In genomic region chr1:184854456-184855180, GRCh38 we compare ENCODE assay signal across 13 cellular contexts.
DNase-seq lines count a peak whose midpoint lies in the region; TF ChIP-seq lines count a peak whose summit lies in the region.
"Had no signal": no experiment of that assay in that cellular context is flagged by ENCODE, and none has a peak within 500 bp of the region (broad histone marks: within the 10 kb centered on the region; RNA-seq: fewer than 3 reads in every experiment).

No MANE protein-coding gene starts in this region.

- no peak overlapping the region for H3K4me3 Mint-ChIP-seq in activated naive CD4-positive, alpha-beta T cell treated with anti-CD3 and anti-CD28 coated beads for 36 hours
- H3K4me3 Mint-ChIP-seq: activated T-helper 1 cell treated with anti-CD3 and anti-CD28 coated beads, Interleukin-12 subunit alpha, Interleukin-12 subunit beta, Interleukin-2, Interleukin-4 antibody, amounts not matched to agents 30 ng/mL and 10 ng/mL and 1 ng/mL, durations not matched to agents 14 hours and 24 hours and 36 hours; B cell had no signal

- H3K36me3 Mint-ChIP-seq in activated naive CD4-positive, alpha-beta T cell treated with anti-CD3 and anti-CD28 coated beads for 36 hours (ENCODE audit: low read depth), result no peaks in the 10 kb centered on the region

- peak; percentile 29 for DNase-seq in AG08396 (ENCODE audit: low spot score)
- peak in 1 of 2 experiments; percentile 37 for DNase-seq in HL-60 (ENCODE audit: low read depth in 1 of 2, low spot score in 1 of 2)
- peak; percentile 44 for DNase-seq in SIG-M5 (lab: John Stamatoyannopoulos, UW)
- DNase-seq in foreskin fibroblast, result peak; percentile 53 to 74
- DNase-seq in activated naive CD4-positive, alpha-beta T cell treated with anti-CD3 and anti-CD28 coated beads for 36 hours, result no peak
- no peak for DNase-seq in WERI-Rb-1
- DNase-seq in SJCRH30, result no peak
- DNase-seq in testis, result no peak
- DNase-seq: NK-92 treated with Interleukin-12 subunit alpha and Interleukin-12 subunit beta, amount 100 ng/mL, for 24 hours; upper lobe of left lung had no signal

- WGBS in testis, 2 donors, result 87 to 88% methylated on average over 2 of the region's 2 CpGs

- H3K27me3 Mint-ChIP-seq in activated naive CD4-positive, alpha-beta T cell treated with anti-CD3 and anti-CD28 coated beads for 36 hours (ENCODE audit: low read depth), result peaks cover 7% of the 10 kb centered on the region
- H3K27me3 Mint-ChIP-seq: B cell had no signal

- no peaks in the 10 kb centered on the region for H3K27me3 ChIP-seq in HL-60 (ENCODE audit: insufficient read depth, poor library complexity, severe bottlenecking)
- no peaks in the 10 kb centered on the region for H3K27me3 ChIP-seq in WERI-Rb-1 (ENCODE audit: insufficient read depth, low read depth, severe bottlenecking)
- no peaks in the 10 kb centered on the region for H3K27me3 ChIP-seq in SJCRH30
- no peaks in the 10 kb centered on the region for H3K27me3 ChIP-seq in testis
- H3K27me3 ChIP-seq: upper lobe of left lung had no signal

- H3K27ac Mint-ChIP-seq in activated naive CD4-positive, alpha-beta T cell treated with anti-CD3 and anti-CD28 coated beads for 36 hours, result no peak overlapping the region
- H3K27ac Mint-ChIP-seq: activated T-helper 1 cell treated with anti-CD3 and anti-CD28 coated beads, Interleukin-12 subunit alpha, Interleukin-12 subunit beta, Interleukin-2, Interleukin-4 antibody, amounts not matched to agents 30 ng/mL and 10 ng/mL and 1 ng/mL, durations not matched to agents 14 hours and 24 hours and 36 hours; B cell had no signal

- TF ChIP-seq CTCF in HL-60 (IDR thresholded peaks at IDR 0.05; ENCODE audit: insufficient read depth, low read length) (no peak), foreskin fibroblast (IDR thresholded peaks at IDR 0.05; ENCODE audit: low read depth, low read length) (no peak), WERI-Rb-1 (IDR thresholded peaks at IDR 0.05; ENCODE audit: low read depth, low read length) (no peak), testis (IDR thresholded peaks at IDR 0.05) (no peak)

- H3K9me3 ChIP-seq in WERI-Rb-1 (ENCODE audit: severe bottlenecking) (no peaks in the 10 kb centered on the region), SJCRH30 (replicated peaks) (no peaks in the 10 kb centered on the region), testis (no peaks in the 10 kb centered on the region)
- H3K9me3 ChIP-seq: upper lobe of left lung had no signal

- H3K4me1 ChIP-seq in SJCRH30 (no peaks in the 10 kb centered on the region; the same call in 1 of the 2 replicates), testis (no peaks in the 10 kb centered on the region)

- no peaks in the 10 kb centered on the region for H3K9me3 Mint-ChIP-seq in activated naive CD4-positive, alpha-beta T cell treated with anti-CD3 and anti-CD28 coated beads for 36 hours
- H3K9me3 Mint-ChIP-seq: activated T-helper 1 cell treated with anti-CD3 and anti-CD28 coated beads, Interleukin-12 subunit alpha, Interleukin-12 subunit beta, Interleukin-2, Interleukin-4 antibody, amounts not matched to agents 30 ng/mL and 10 ng/mL and 1 ng/mL, durations not matched to agents 14 hours and 24 hours and 36 hours had no signal

- no peak for TF ChIP-seq POLR2A in testis (IDR thresholded peaks at IDR 0.05)

- no peaks in the 10 kb centered on the region for H3K4me1 Mint-ChIP-seq in activated naive CD4-positive, alpha-beta T cell treated with anti-CD3 and anti-CD28 coated beads for 36 hours (ENCODE audit: low read depth)

- H3K36me3 ChIP-seq in WERI-Rb-1 (no peaks in the 10 kb centered on the region), SJCRH30 (no peaks in the 10 kb centered on the region), testis (ENCODE audit: low read depth, missing control alignments) (no peaks in the 10 kb centered on the region)
- H3K36me3 ChIP-seq: upper lobe of left lung had no signal

- H3K27ac ChIP-seq in HL-60 (replicated peaks) (peak overlapping the region; percentile 52), WERI-Rb-1 (no peak overlapping the region), SJCRH30 (no peak overlapping the region), testis (no peak overlapping the region)
- H3K27ac ChIP-seq: upper lobe of left lung had no signal

- H3K4me3 ChIP-seq in HL-60 (replicated peaks; ENCODE audit: insufficient read depth, low read length) (no peak overlapping the region), foreskin fibroblast (ENCODE audit: low read depth in 1 of 2, low read length in 2 of 2) (no peak overlapping the region), WERI-Rb-1 (ENCODE audit: low read depth, low read length) (no peak overlapping the region), SJCRH30 (no peak overlapping the region), testis (no peak overlapping the region)
- H3K4me3 ChIP-seq: coronary artery, upper lobe of left lung had no signal

- CTCF ChIA-PET in activated naive CD4-positive, alpha-beta T cell treated with anti-CD3 and anti-CD28 coated beads for 36 hours (lab: Charles Lee), result interaction anchor here (0.6 kb wide), 1 partner anchor 8 kb away, joined by 6 read pairs; no protein-coding TSS in a partner anchor

- intact Hi-C loops in activated naive CD4-positive, alpha-beta T cell treated with anti-CD3 and anti-CD28 coated beads for 36 hours (cut with micrococcal nuclease), result no loop called here
- intact Hi-C loops in testis (cut with DNase I; ENCODE audit: low total_unique reads), result no loop called here

Comparison
In these comparisons a context has a peak if more than half of its experiments do, and no peak if none do; other contexts are left out.
1. DNase-seq: peak in AG08396 (single experiment), SIG-M5 (single experiment) and foreskin fibroblast (2 of 2); none in activated naive CD4-positive, alpha-beta T cell treated with anti-CD3 and anti-CD28 coated beads for 36 hours (single experiment), WERI-Rb-1 (single experiment), SJCRH30 (0 of 2) and testis (single experiment).